ENCODE assay signal across 9 cellular contexts in genomic region chr15:78620021-78620838, GRCh38. TPM values are rescaled to one million over a fixed set of nuclear protein-coding genes. Genes with fewer than 3 reads are reported as not detected.
DNase-seq lines count a peak whose midpoint lies in the region; ATAC-seq, FAIRE-seq and TF ChIP-seq lines count a peak whose summit lies in the region.
"Had no signal": no experiment of that assay in that cellular context is flagged by ENCODE, and none has a peak within 500 bp of the region (broad histone marks: within the 10 kb centered on the region; RNA-seq: fewer than 3 reads in every experiment).

No MANE protein-coding gene starts in this region.

- no peaks in the 10 kb centered on the region for H3K9me3 Mint-ChIP-seq in activated CD4-positive, alpha-beta memory T cell treated with anti-CD3 and anti-CD28 coated beads, Interleukin-2, amount 10 ng/mL, durations not matched to agents 7 days and 5 days
- H3K9me3 Mint-ChIP-seq in activated CD4-positive, alpha-beta memory T cell treated with anti-CD3 and anti-CD28 coated beads for 36 hours = no peaks in the 10 kb centered on the region

- H2AFZ ChIP-seq in keratinocyte (ENCODE audit: control insufficient read depth, low read length) = peak overlapping the region; percentile 26

- no peaks in the 10 kb centered on the region for H4K20me1 ChIP-seq in keratinocyte (ENCODE audit: control insufficient read depth, extremely low read depth, insufficient read depth, low read length)

- H3K4me3 Mint-ChIP-seq in activated CD4-positive, alpha-beta memory T cell treated with anti-CD3 and anti-CD28 coated beads, Interleukin-2, amount 10 ng/mL, durations not matched to agents 7 days and 5 days = no peak overlapping the region
- no peak overlapping the region for H3K4me3 Mint-ChIP-seq in activated CD4-positive, alpha-beta memory T cell treated with anti-CD3 and anti-CD28 coated beads for 36 hours
- no peak overlapping the region for H3K4me3 Mint-ChIP-seq in T-helper 17 cell

- dilution Hi-C loops in keratinocyte (cut with MboI; ENCODE audit: extremely low pct_ligation_motif_present, low sequenced_read_pairs) = no loop called here

- no peak for TF ChIP-seq POLR2A in transverse colon (IDR thresholded peaks at IDR 0.05)

- in situ Hi-C loops in transverse colon (cut with MboI; ENCODE audit: low pct_ligation_motif_present in 1 of 4, low pct_unique_long_range_greater_than_20kb in 1 of 4, low sequenced_read_pairs in 3 of 4) = no loop called here
- in situ Hi-C loops in ACHN (cut with HindIII; ENCODE audit: low pct_ligation_motif_present, low pct_unique_long_range_greater_than_20kb, low sequenced_read_pairs) = no loop called here

- no peak for ATAC-seq in T-helper 17 cell

- POLR2A ChIA-PET in activated CD4-positive, alpha-beta memory T cell treated with anti-CD3 and anti-CD28 coated beads, Interleukin-2, amount 10 ng/mL, durations not matched to agents 7 days and 5 days (lab: Charles Lee) = no interaction called here
- POLR2A ChIA-PET in activated CD4-positive, alpha-beta memory T cell treated with anti-CD3 and anti-CD28 coated beads for 36 hours (lab: Charles Lee) = no interaction called here

- no peaks in the 10 kb centered on the region for H3K9me3 ChIP-seq in adipocyte (ENCODE audit: control insufficient read depth, low read length)
- no peaks in the 10 kb centered on the region for H3K9me3 ChIP-seq in keratinocyte (ENCODE audit: control insufficient read depth, low read depth, low read length)
- no peaks in the 10 kb centered on the region for H3K9me3 ChIP-seq in transverse colon
- no peaks in the 10 kb centered on the region for H3K9me3 ChIP-seq in T-helper 17 cell (ENCODE audit: control insufficient read depth, low read length, poor library complexity, severe bottlenecking)

- no peak overlapping the region for H3K9ac ChIP-seq in adipocyte (ENCODE audit: low read length)
- H3K9ac ChIP-seq in keratinocyte (ENCODE audit: control insufficient read depth, extremely low read depth, insufficient read depth, low read length) = no peak overlapping the region

- H3K27me3 ChIP-seq in adipocyte (replicated peaks; ENCODE audit: control insufficient read depth, insufficient read depth, low read length) = peaks cover 64% of the 10 kb centered on the region
- peaks cover 38% of the 10 kb centered on the region for H3K27me3 ChIP-seq in keratinocyte (ENCODE audit: control insufficient read depth, extremely low read depth, insufficient read depth, low read length)
- H3K27me3 ChIP-seq in transverse colon = peaks cover 55% of the 10 kb centered on the region

- H3K27me3 Mint-ChIP-seq in activated CD4-positive, alpha-beta memory T cell treated with anti-CD3 and anti-CD28 coated beads, Interleukin-2, amount 10 ng/mL, durations not matched to agents 7 days and 5 days = peaks cover 52% of the 10 kb centered on the region
- H3K27me3 Mint-ChIP-seq in activated CD4-positive, alpha-beta memory T cell treated with anti-CD3 and anti-CD28 coated beads for 36 hours = peaks cover 44% of the 10 kb centered on the region
- H3K27me3 Mint-ChIP-seq in T-helper 17 cell = peaks cover 71% of the 10 kb centered on the region

- peaks cover 5% of the 10 kb centered on the region for H3K4me1 ChIP-seq in adipocyte (ENCODE audit: control insufficient read depth, insufficient read depth, low read length)
- no peaks in the 10 kb centered on the region for H3K4me1 ChIP-seq in keratinocyte (ENCODE audit: control insufficient read depth, extremely low read depth, insufficient read depth, low read length)
- peaks cover 5 to 25% (median 18%) of the 10 kb centered on the region in 4 donors for H3K4me1 ChIP-seq in transverse colon

- H3K79me2 ChIP-seq in keratinocyte (ENCODE audit: control insufficient read depth, insufficient read depth, low read length) = no peaks in the 10 kb centered on the region

- CTCF ChIA-PET in activated CD4-positive, alpha-beta memory T cell treated with anti-CD3 and anti-CD28 coated beads, Interleukin-2, amount 10 ng/mL, durations not matched to agents 7 days and 5 days (lab: Charles Lee) = interaction anchor here (0.8 to 3.8 kb wide), 3 partner anchors 23 to 91 kb away, joined by 3 to 27 read pairs (median 4); no protein-coding TSS in a partner anchor
- CTCF ChIA-PET in activated CD4-positive, alpha-beta memory T cell treated with anti-CD3 and anti-CD28 coated beads for 36 hours (lab: Charles Lee) = interaction anchor here (0.7 to 1.8 kb wide), 6 partner anchors 11 to 131 kb away, joined by 3 to 28 read pairs (median 6); no protein-coding TSS in a partner anchor

- H3K36me3 ChIP-seq in adipocyte (ENCODE audit: control insufficient read depth, insufficient read depth, low read length, severe bottlenecking) (no peaks in the 10 kb centered on the region), keratinocyte (ENCODE audit: control insufficient read depth in 2 of 2, extremely low read depth in 1 of 2, insufficient read depth in 2 of 2, low read length in 2 of 2) (no peaks in the 10 kb centered on the region), transverse colon (no peaks in the 10 kb centered on the region)

- no peaks in the 10 kb centered on the region for H3K9me1 ChIP-seq in keratinocyte (ENCODE audit: control insufficient read depth, extremely low read depth, insufficient read depth, low read length)

- no peak for FAIRE-seq in keratinocyte (lab: Jason Lieb, UNC)

- no peak overlapping the region for H3K4me3 ChIP-seq in adipocyte (ENCODE audit: low read length)
- peak overlapping the region; percentile 9 to 53 (median 45) for H3K4me3 ChIP-seq in keratinocyte (ENCODE audit: control insufficient read depth in 2 of 3, extremely low read depth in 1 of 3, insufficient read depth in 2 of 3, low read depth in 1 of 3, low read length in 3 of 3)
- peak overlapping the region; percentile 6 to 52 (median 31) for H3K4me3 ChIP-seq in transverse colon

- H3K27ac ChIP-seq in keratinocyte (ENCODE audit: control insufficient read depth, insufficient read depth, low read length) (no peak overlapping the region), transverse colon (peak overlapping the region in 1 of 4 donors; percentile 77)

- WGBS in transverse colon (ENCODE audit: low coverage in 1 of 2), 2 donors = 5% methylated on average over 58 of the region's 82 CpGs; no CpG with 5 or more reads in 1 of the 2 donors

- DNase-seq in activated CD4-positive, alpha-beta memory T cell treated with anti-CD3 and anti-CD28 coated beads, Interleukin-2, amount 10 ng/mL, durations not matched to agents 7 days and 5 days = peak; percentile 11
- no peak for DNase-seq in activated CD4-positive, alpha-beta memory T cell treated with anti-CD3 and anti-CD28 coated beads for 36 hours
- DNase-seq in adipocyte (ENCODE audit: low read depth) (peak; percentile 36), keratinocyte (ENCODE audit: low read depth, low spot score) (no peak), transverse colon (no peak), ACHN (no peak), T-helper 17 cell (no peak), NOMO-1 (lab: John Stamatoyannopoulos, UW; ENCODE audit: unreplicated experiment in 2 of 2) (no peak)

- no peaks in the 10 kb centered on the region for H3K36me3 Mint-ChIP-seq in activated CD4-positive, alpha-beta memory T cell treated with anti-CD3 and anti-CD28 coated beads, Interleukin-2, amount 10 ng/mL, durations not matched to agents 7 days and 5 days (ENCODE audit: low read depth)
- no peaks in the 10 kb centered on the region for H3K36me3 Mint-ChIP-seq in activated CD4-positive, alpha-beta memory T cell treated with anti-CD3 and anti-CD28 coated beads for 36 hours
- peaks cover 7% of the 10 kb centered on the region for H3K36me3 Mint-ChIP-seq in T-helper 17 cell (ENCODE audit: low read depth)

- H3K4me2 ChIP-seq in keratinocyte (ENCODE audit: control insufficient read depth, extremely low read depth, insufficient read depth, low read depth, low read length) = peak overlapping the region; percentile 62

- intact Hi-C loops in activated CD4-positive, alpha-beta memory T cell treated with anti-CD3 and anti-CD28 coated beads for 36 hours (cut with micrococcal nuclease) = no loop called here
- intact Hi-C loops in transverse colon (cut with DNase I; ENCODE audit: low total_unique reads) = no loop called here

- H3K4me1 Mint-ChIP-seq in activated CD4-positive, alpha-beta memory T cell treated with anti-CD3 and anti-CD28 coated beads, Interleukin-2, amount 10 ng/mL, durations not matched to agents 7 days and 5 days = peaks cover 2% of the 10 kb centered on the region
- peaks cover 9% of the 10 kb centered on the region for H3K4me1 Mint-ChIP-seq in activated CD4-positive, alpha-beta memory T cell treated with anti-CD3 and anti-CD28 coated beads for 36 hours (ENCODE audit: low read depth)
- peaks cover 3% of the 10 kb centered on the region for H3K4me1 Mint-ChIP-seq in T-helper 17 cell

- no peak overlapping the region for H3K27ac Mint-ChIP-seq in activated CD4-positive, alpha-beta memory T cell treated with anti-CD3 and anti-CD28 coated beads, Interleukin-2, amount 10 ng/mL, durations not matched to agents 7 days and 5 days
- no peak overlapping the region for H3K27ac Mint-ChIP-seq in activated CD4-positive, alpha-beta memory T cell treated with anti-CD3 and anti-CD28 coated beads for 36 hours
- no peak overlapping the region for H3K27ac Mint-ChIP-seq in T-helper 17 cell

- TF ChIP-seq CTCF in keratinocyte (optimal IDR thresholded peaks at IDR 0.05 in 1 of 3, IDR thresholded peaks at IDR 0.05 in 1 of 3, conservative IDR thresholded peaks at IDR 0.05 in 1 of 3; ENCODE audit: extremely low read depth in 1 of 3, insufficient read depth in 2 of 3, low read length in 3 of 3) (peak in 1 of 3 experiments; percentile 22), transverse colon (IDR thresholded peaks at IDR 0.05) (no peak)

- no peak for TF ChIP-seq EP300 in transverse colon (IDR thresholded peaks at IDR 0.05; ENCODE audit: low read depth)

RNA-seq across cellular contexts. Expression of gene CHRNA3, which starts 0.6 kb away (rescaled TPM):
- not detected for total RNA-seq in activated CD4-positive, alpha-beta memory T cell treated with anti-CD3 and anti-CD28 coated beads, Interleukin-2, amount 10 ng/mL, durations not matched to agents 7 days and 5 days
- not detected for total RNA-seq in activated CD4-positive, alpha-beta memory T cell treated with anti-CD3 and anti-CD28 coated beads for 36 hours
- polyA plus RNA-seq in keratinocyte = 0.10 TPM in 1 of 3 replicates, not detected in the others
- polyA plus RNA-seq in keratinocyte (2011; ENCODE audit: low read depth) = not detected
- polyA plus RNA-seq in keratinocyte (2011; cell fraction: cytosol; rRNA removed) = not detected in 2 replicates
- polyA plus RNA-seq in keratinocyte (2011; cell fraction: nucleus; rRNA removed) = 0.36 TPM in 1 of 2 replicates, not detected in the other
- polyA plus RNA-seq in keratinocyte (2012; ENCODE audit: low replicate concordance) = 0.14 and 0.20 TPM in 2 replicates
- not detected in 3 replicates for polyA minus RNA-seq in keratinocyte
- not detected for polyA minus RNA-seq in keratinocyte (2011; cell fraction: cytosol; rRNA and poly(A)+ RNA removed)
- not detected in 2 replicates for polyA minus RNA-seq in keratinocyte (2011; cell fraction: nucleus; rRNA and poly(A)+ RNA removed)
- 1 to 10 TPM in 3 of 4 donors, under 1 TPM in 1; 1.00 to 6.0 (median 3.4) TPM for total RNA-seq in transverse colon
- not detected for total RNA-seq in T-helper 17 cell
- total RNA-seq: OCI-LY7 had no signal

RNA-seq across cellular contexts. Expression of gene CHRNB4, which starts 20.8 kb away (rescaled TPM):
- not detected for total RNA-seq in activated CD4-positive, alpha-beta memory T cell treated with anti-CD3 and anti-CD28 coated beads, Interleukin-2, amount 10 ng/mL, durations not matched to agents 7 days and 5 days
- not detected for total RNA-seq in activated CD4-positive, alpha-beta memory T cell treated with anti-CD3 and anti-CD28 coated beads for 36 hours
- 0.04 to 0.17 TPM (median 0.06 TPM) in 3 replicates for polyA plus RNA-seq in keratinocyte
- not detected for polyA plus RNA-seq in keratinocyte (2011; ENCODE audit: low read depth)
- polyA plus RNA-seq in keratinocyte (2011; cell fraction: cytosol; rRNA removed) = 0.09 and 0.13 TPM in 2 replicates
- polyA plus RNA-seq in keratinocyte (2011; cell fraction: nucleus; rRNA removed) = 0.19 and 0.21 TPM in 2 replicates
- 0.09 TPM in 1 of 2 replicates, not detected in the other for polyA plus RNA-seq in keratinocyte (2012; ENCODE audit: low replicate concordance)
- 0.16 TPM in 1 of 3 replicates, not detected in the others for polyA minus RNA-seq in keratinocyte
- not detected for polyA minus RNA-seq in keratinocyte (2011; cell fraction: cytosol; rRNA and poly(A)+ RNA removed)
- polyA minus RNA-seq in keratinocyte (2011; cell fraction: nucleus; rRNA and poly(A)+ RNA removed) = 0.32 TPM in 1 of 2 replicates, not detected in the other
- total RNA-seq in transverse colon (under 1 TPM in 2 of 4 donors, not detected in 2; 0.27 to 0.32 TPM), T-helper 17 cell (not detected)
- total RNA-seq: OCI-LY7 had no signal

RNA-seq across cellular contexts. Expression of gene CHRNA5, which starts 54.9 kb away (rescaled TPM):
- total RNA-seq in activated CD4-positive, alpha-beta memory T cell treated with anti-CD3 and anti-CD28 coated beads, Interleukin-2, amount 10 ng/mL, durations not matched to agents 7 days and 5 days = 1 to 10 TPM; 2.1 to 3.1 TPM
- 1 to 10 TPM; 4.0 to 4.5 TPM for total RNA-seq in activated CD4-positive, alpha-beta memory T cell treated with anti-CD3 and anti-CD28 coated beads for 36 hours
- polyA plus RNA-seq in keratinocyte = 3.7 to 10.0 TPM (median 8.0 TPM) in 3 replicates
- polyA plus RNA-seq in keratinocyte (2011; ENCODE audit: low read depth) = 1.2 TPM
- polyA plus RNA-seq in keratinocyte (2011; cell fraction: cytosol; rRNA removed) = 1.9 and 4.9 TPM in 2 replicates
- polyA plus RNA-seq in keratinocyte (2011; cell fraction: nucleus; rRNA removed) = 4.4 and 7.1 TPM in 2 replicates
- polyA plus RNA-seq in keratinocyte (2012; ENCODE audit: low replicate concordance) = 1.4 and 6.4 TPM in 2 replicates
- polyA minus RNA-seq in keratinocyte = 1.2 to 3.0 TPM (median 2.8 TPM) in 3 replicates
- 0.96 TPM for polyA minus RNA-seq in keratinocyte (2011; cell fraction: cytosol; rRNA and poly(A)+ RNA removed)
- 1.1 and 5.4 TPM in 2 replicates for polyA minus RNA-seq in keratinocyte (2011; cell fraction: nucleus; rRNA and poly(A)+ RNA removed)
- total RNA-seq in transverse colon (1 to 10 TPM in 1 of 4 donors, under 1 TPM in 2, not detected in 1; 0.48 to 3.8 (median 0.82) TPM), T-helper 17 cell (under 1 TPM; 0.39 to 0.65 TPM)

Comparison
In these comparisons a context has a peak if more than half of its experiments do, and no peak if none do; other contexts are left out.
1. DNase-seq: peak in activated CD4-positive, alpha-beta memory T cell treated with anti-CD3 and anti-CD28 coated beads, Interleukin-2, amount 10 ng/mL, durations not matched to agents 7 days and 5 days (single experiment) and adipocyte (single experiment); none in activated CD4-positive, alpha-beta memory T cell treated with anti-CD3 and anti-CD28 coated beads for 36 hours (single experiment), keratinocyte (single experiment), transverse colon (single experiment), ACHN (single experiment), T-helper 17 cell (0 of 3) and NOMO-1 (0 of 2).